ENCODE assay signal across 8 cellular contexts in genomic region chr7:22854158-22855048, GRCh38. TPM values are rescaled to one million over a fixed set of nuclear protein-coding genes. Genes with fewer than 3 reads are reported as not detected.
DNase-seq lines count a peak whose midpoint lies in the region; ATAC-seq and TF ChIP-seq lines count a peak whose summit lies in the region.

No MANE protein-coding gene starts in this region.

- DNase-seq in A673 (ENCODE audit: low spot score) (peak; percentile 88), NCI-H2227 (lab: John Stamatoyannopoulos, UW; ENCODE audit: unreplicated experiment) (peak; percentile 62), dorsolateral prefrontal cortex (peak in 7 of 10 donors; percentile 28 to 61 (median 49)), lower lobe of right lung (peak; percentile 94)
- DNase-seq in activated CD4-positive, alpha-beta T cell treated with anti-CD3 and anti-CD28 coated beads, Interleukin-2, amount 10 ng/mL, durations not matched to agents 24 days and 14 days, result peak; percentile 94
- DNase-seq in stimulated activated CD4-positive, alpha-beta T cell treated with anti-CD3 and anti-CD28 coated beads, TNF-alpha, amount 100 ng/mL, for 4 hours (ENCODE audit: low read depth in 3 of 3), result peak; percentile 69 to 80 (median 70)

- H3K36me3 Mint-ChIP-seq in activated CD4-positive, alpha-beta T cell treated with anti-CD3 and anti-CD28 coated beads, Interleukin-2, amount 10 ng/mL, durations not matched to agents 24 days and 14 days (ENCODE audit: low read depth), result peaks cover 29% of the 10 kb centered on the region

- H3K4me3 ChIP-seq in A673 (ENCODE audit: low read depth, low read length, poor library complexity, severe bottlenecking) (peak overlapping the region; percentile 75), dorsolateral prefrontal cortex (peak overlapping the region; percentile 36 to 91 (median 74)), lower lobe of right lung (peak overlapping the region; percentile 72)

- H3K27ac Mint-ChIP-seq in activated CD4-positive, alpha-beta T cell treated with anti-CD3 and anti-CD28 coated beads, Interleukin-2, amount 10 ng/mL, durations not matched to agents 24 days and 14 days, result peak overlapping the region; percentile 93

- intact Hi-C loops in A673 (cut with micrococcal nuclease; ENCODE audit: unreplicated experiment) (loop anchor here (2.0 kb wide), 1 partner anchor 200 kb away; no protein-coding TSS in a partner anchor), dorsolateral prefrontal cortex (cut with DNase I) (loop anchor here (2.0 to 10.0 kb wide), 3 partner anchors 32 to 200 kb away; partner anchors contain the start of gene TOMM7 (in 2 of the 2)), lower lobe of right lung (cut with DNase I) (loop anchor here (10.0 kb wide), 1 partner anchor 200 kb away; no protein-coding TSS in a partner anchor)
- intact Hi-C loops in activated CD4-positive, alpha-beta T cell treated with anti-CD3 and anti-CD28 coated beads, Interleukin-2, amount 10 ng/mL, durations not matched to agents 24 days and 14 days (cut with micrococcal nuclease), result loop anchor here (1.0 to 10.0 kb wide), 5 partner anchors 31 to 330 kb away; partner anchors contain the start of genes HYCC1, KLHL7, NUP42 and TOMM7

- H3K9me3 ChIP-seq in A673 (ENCODE audit: low read depth, low read length, poor library complexity, severe bottlenecking) (no peaks in the 10 kb centered on the region), lower lobe of right lung (no peaks in the 10 kb centered on the region)

- H3K4me1 Mint-ChIP-seq in activated CD4-positive, alpha-beta T cell treated with anti-CD3 and anti-CD28 coated beads, Interleukin-2, amount 10 ng/mL, durations not matched to agents 24 days and 14 days, result peaks cover 28% of the 10 kb centered on the region

- CTCF ChIA-PET in A673 (lab: Charles Lee), result interaction anchor here (0.6 to 0.7 kb wide), 2 partner anchors 86 to 232 kb away, joined by 3 to 4 read pairs; no protein-coding TSS in a partner anchor

- TF ChIP-seq CTCF in A673 (conservative IDR thresholded peaks at IDR 0.05; ENCODE audit: low read depth, low read length) (no peak; the same call in 1 of the 2 replicates), dorsolateral prefrontal cortex (IDR thresholded peaks at IDR 0.05 in 54 of 56, conservative IDR thresholded peaks at IDR 0.05 in 2 of 56; ENCODE audit: low read depth in 1 of 56, partially characterized antibody in 56 of 56) (peak; percentile 23 to 91 (median 69)), lower lobe of right lung (IDR thresholded peaks at IDR 0.05) (peak; percentile 85)

- H3K4me3 Mint-ChIP-seq in activated CD4-positive, alpha-beta T cell treated with anti-CD3 and anti-CD28 coated beads, Interleukin-2, amount 10 ng/mL, durations not matched to agents 24 days and 14 days, result peak overlapping the region; percentile 98

- BruUV-seq in A673 (replicated peaks; lab: Mats Ljungman, UMichigan), result no TSS peak

- peaks cover 25% of the 10 kb centered on the region for H3K4me1 ChIP-seq in A673 (ENCODE audit: insufficient read depth, low read length, poor library complexity, severe bottlenecking)
- H3K4me1 ChIP-seq in lower lobe of right lung, result peaks cover 16% of the 10 kb centered on the region

- H3K36me3 ChIP-seq in A673 (ENCODE audit: insufficient read depth, low read length, poor library complexity, severe bottlenecking) (peaks cover 14% of the 10 kb centered on the region), lower lobe of right lung (no peaks in the 10 kb centered on the region)

- ATAC-seq in GM18511 (IDR thresholded peaks at IDR 0.05; ENCODE audit: unreplicated experiment), result peak; percentile 86
- peak; percentile 82 for ATAC-seq in HG02973 (IDR thresholded peaks at IDR 0.05; ENCODE audit: unreplicated experiment)
- peak; percentile 93 to 96 for ATAC-seq in lower lobe of right lung

- H3K27me3 Mint-ChIP-seq in activated CD4-positive, alpha-beta T cell treated with anti-CD3 and anti-CD28 coated beads, Interleukin-2, amount 10 ng/mL, durations not matched to agents 24 days and 14 days, result peaks cover 1% of the 10 kb centered on the region

- H3K27ac ChIP-seq in A673 (ENCODE audit: low read depth, low read length, poor library complexity, severe bottlenecking) (peak overlapping the region; percentile 91), dorsolateral prefrontal cortex (peak overlapping the region in 45 of 59 donors; percentile 7 to 88 (median 65)), lower lobe of right lung (peak overlapping the region; percentile 89)

- H3K27me3 ChIP-seq in A673 (replicated peaks; ENCODE audit: insufficient read depth, low read depth, low read length, poor library complexity) (no peaks in the 10 kb centered on the region), dorsolateral prefrontal cortex (peaks cover 0 to 11% (median 0%) of the 10 kb centered on the region in 45 donors), lower lobe of right lung (ENCODE audit: low read depth) (no peaks in the 10 kb centered on the region)

- H3K9me3 Mint-ChIP-seq in activated CD4-positive, alpha-beta T cell treated with anti-CD3 and anti-CD28 coated beads, Interleukin-2, amount 10 ng/mL, durations not matched to agents 24 days and 14 days, result no peaks in the 10 kb centered on the region

- POLR2A ChIA-PET in A673 (lab: Charles Lee; ENCODE audit: low non-redundant PET), result no interaction called here

RNA-seq across cellular contexts. Expression of gene TOMM7, which starts 31.8 kb away (rescaled TPM):
- 149 and 175 TPM in 2 replicates for total RNA-seq in A673 (2021)
- 196 and 201 TPM in 2 replicates for total RNA-seq in activated CD4-positive, alpha-beta T cell treated with anti-CD3 and anti-CD28 coated beads, Interleukin-2, amount 10 ng/mL, durations not matched to agents 24 days and 14 days
- total RNA-seq in dorsolateral prefrontal cortex, result 100 to 1,000 TPM; 155 to 488 (median 296) TPM
- 376 TPM for total RNA-seq in lower lobe of right lung

Comparison
In these comparisons a context has a peak if more than half of its experiments do, and no peak if none do; other contexts are left out.
1. Peak in every context shown above with its lines: DNase-seq, ATAC-seq, H3K4me3 ChIP-seq and H3K27ac ChIP-seq.